Comparison of ENCODE assay signal across 1 cellular context in genomic region chr12:48978741-48979601, GRCh38.
TF ChIP-seq lines count a peak whose summit lies in the region.

No MANE protein-coding gene starts in this region.

TF ChIP-seq in HepG2, 621 proteins besides CTCF, POLR2A, EP300 and RAD21:
- TF ChIP-seq EZH2 (conservative IDR thresholded peaks at IDR 0.05; ENCODE audit: low read depth, low read length), result peak; percentile 93
- 0 out of 2 replicates have a peak, but pooled peaks have one; percentile 36 for TF ChIP-seq ZNF205 (CRISPR knock-in tag; IDR thresholded peaks at IDR 0.05)
- TF ChIP-seq BCL3 (CRISPR knock-in tag; IDR thresholded peaks at IDR 0.05), result no peak
- 0 out of 2 replicates have a peak, but pooled peaks have one; percentile 5 for TF ChIP-seq NRL (CRISPR knock-in tag; IDR thresholded peaks at IDR 0.05; ENCODE audit: borderline replicate concordance)
- TF ChIP-seq MTF2 (CRISPR knock-in tag; IDR thresholded peaks at IDR 0.05; ENCODE audit: borderline replicate concordance), result 0 out of 2 replicates have a peak, but pooled peaks have one; percentile 45
